Comparison of ENCODE assay signal across 7 cellular contexts in the genomic region with DNA sequence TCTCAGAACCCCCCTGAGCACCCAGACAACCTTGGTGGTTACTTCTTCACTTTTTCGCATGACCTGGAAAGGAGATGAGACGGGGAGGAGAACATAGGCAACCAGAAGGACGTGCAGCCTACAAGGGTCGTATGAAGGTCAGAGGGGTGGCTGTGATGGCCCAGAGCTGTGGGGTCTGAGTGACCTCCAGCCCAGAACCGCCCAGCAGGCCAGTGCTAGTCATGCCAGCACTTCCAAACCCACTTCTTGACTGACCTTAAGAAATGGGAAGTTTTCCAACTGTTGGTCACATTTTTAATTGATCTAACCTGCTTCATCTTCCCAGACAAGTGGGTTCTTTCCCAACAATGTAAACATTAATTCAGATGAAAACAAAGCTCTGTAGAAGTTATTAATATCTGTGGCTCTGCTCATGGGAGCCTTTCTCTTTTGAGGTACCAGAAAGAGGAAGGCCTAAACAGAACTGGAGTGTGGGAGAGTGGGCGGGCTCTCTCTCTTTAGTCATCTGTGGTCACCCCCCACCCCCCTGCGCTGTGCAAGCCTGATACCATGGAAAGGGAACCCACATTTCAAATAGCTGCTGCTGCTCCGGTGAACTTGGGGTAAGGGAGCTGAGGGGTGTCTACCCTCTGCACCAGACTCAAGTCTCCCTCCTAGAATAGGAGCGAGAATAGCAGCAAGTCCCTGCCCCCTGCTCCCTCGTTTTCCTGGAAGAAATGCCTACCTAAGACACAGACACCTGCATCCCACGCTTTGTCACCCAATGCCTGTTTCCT.
DNase-seq lines count a peak whose midpoint lies in the region; ATAC-seq lines count a peak whose summit lies in the region.

No MANE protein-coding gene starts in this region.

- no peaks in the 10 kb centered on the region for H3K9me3 Mint-ChIP-seq in activated CD4-positive, alpha-beta memory T cell treated with anti-CD3 and anti-CD28 coated beads for 36 hours

- intact Hi-C loops in activated CD4-positive, alpha-beta memory T cell treated with anti-CD3 and anti-CD28 coated beads for 36 hours (cut with micrococcal nuclease) = loop anchor here (5.0 kb wide), 1 partner anchor 176 kb away; no protein-coding TSS in a partner anchor

- peak; percentile 29 for ATAC-seq in HG03565 (IDR thresholded peaks at IDR 0.05; ENCODE audit: unreplicated experiment)

- CTCF ChIA-PET in activated CD4-positive, alpha-beta memory T cell treated with anti-CD3 and anti-CD28 coated beads for 36 hours (lab: Charles Lee) = interaction anchor here (0.9 to 3.6 kb wide), 2 partner anchors 16 to 24 kb away, joined by 5 to 36 read pairs; no protein-coding TSS in a partner anchor

- DNase-seq in activated CD4-positive, alpha-beta memory T cell treated with anti-CD3 and anti-CD28 coated beads for 36 hours = peak; percentile 90
- DNase-seq in hippocampal formation (lab: John Stamatoyannopoulos, UW) = peak; percentile 21 to 36
- peak; percentile 60 for DNase-seq in stimulated activated CD8-positive, alpha-beta memory T cell treated with anti-CD3 and anti-CD28 coated beads, Interleukin-7, amount 100 ng/mL, for 24 hours (ENCODE audit: low read depth)
- DNase-seq in NCI-H446 (lab: John Stamatoyannopoulos, UW) = no peak
- no peak for DNase-seq in NCI-H2196 treated with DMSO at 0.1 percent for 48 hours (lab: John Stamatoyannopoulos, UW; ENCODE audit: unreplicated experiment)
- DNase-seq in HPDE6-E6E7 (ENCODE audit: extremely low spot score) = no peak

- H3K27ac Mint-ChIP-seq in activated CD4-positive, alpha-beta memory T cell treated with anti-CD3 and anti-CD28 coated beads for 36 hours = peak overlapping the region; percentile 96

- peaks cover 2% of the 10 kb centered on the region for H3K36me3 Mint-ChIP-seq in activated CD4-positive, alpha-beta memory T cell treated with anti-CD3 and anti-CD28 coated beads for 36 hours

- no peaks in the 10 kb centered on the region for H3K27me3 Mint-ChIP-seq in activated CD4-positive, alpha-beta memory T cell treated with anti-CD3 and anti-CD28 coated beads for 36 hours

- peak overlapping the region; percentile 66 for H3K4me3 Mint-ChIP-seq in activated CD4-positive, alpha-beta memory T cell treated with anti-CD3 and anti-CD28 coated beads for 36 hours

- peaks cover 81% of the 10 kb centered on the region for H3K4me1 Mint-ChIP-seq in activated CD4-positive, alpha-beta memory T cell treated with anti-CD3 and anti-CD28 coated beads for 36 hours (ENCODE audit: low read depth)

- POLR2A ChIA-PET in activated CD4-positive, alpha-beta memory T cell treated with anti-CD3 and anti-CD28 coated beads for 36 hours (lab: Charles Lee) = interaction anchor here (1.3 to 5.1 kb wide), 3 partner anchors 16 to 56 kb away, joined by 3 to 40 read pairs (median 3); no protein-coding TSS in a partner anchor

Comparison
In these comparisons a context has a peak if more than half of its experiments do, and no peak if none do; other contexts are left out.
1. DNase-seq: peak in activated CD4-positive, alpha-beta memory T cell treated with anti-CD3 and anti-CD28 coated beads for 36 hours (single experiment), hippocampal formation (2 of 2) and stimulated activated CD8-positive, alpha-beta memory T cell treated with anti-CD3 and anti-CD28 coated beads, Interleukin-7, amount 100 ng/mL, for 24 hours (single experiment); none in NCI-H446 (0 of 2), NCI-H2196 treated with DMSO at 0.1 percent for 48 hours (single experiment) and HPDE6-E6E7 (single experiment).